10 cellular contexts compared by ENCODE assay signal in the genomic region with DNA sequence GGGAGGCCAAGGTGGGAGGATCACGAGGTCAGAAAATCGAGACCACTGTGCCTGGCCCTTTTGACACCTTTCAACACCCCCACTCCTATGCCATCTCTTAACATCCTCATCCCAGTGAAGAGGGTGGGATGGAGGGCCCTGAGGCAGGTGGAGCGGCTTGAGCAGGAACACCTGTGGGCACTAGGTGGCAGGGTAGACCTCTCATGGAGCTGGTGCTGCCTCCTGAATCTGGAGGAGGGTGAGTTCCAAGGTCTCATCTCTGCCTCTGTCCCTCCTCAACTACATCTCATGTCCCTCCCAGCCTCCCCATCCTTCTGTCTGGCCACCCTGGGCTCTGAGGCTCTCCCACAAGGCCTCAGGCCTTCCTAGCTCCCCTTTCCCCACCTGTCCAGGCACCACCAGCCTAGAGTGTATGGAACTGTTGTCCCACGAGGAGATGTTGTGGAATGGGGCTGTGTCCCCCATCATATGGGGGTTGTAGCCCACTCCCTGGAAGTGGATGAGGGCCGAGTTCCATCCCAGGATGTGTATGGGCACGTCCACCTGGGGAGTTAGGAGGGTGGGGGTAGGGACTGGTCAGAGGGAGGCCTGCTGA. TPM values are rescaled to one million over a fixed set of nuclear protein-coding genes. Genes with fewer than 3 reads are reported as not detected.
DNase-seq lines count a peak whose midpoint lies in the region; ATAC-seq, FAIRE-seq and TF ChIP-seq lines count a peak whose summit lies in the region.
"Had no signal": no experiment of that assay in that cellular context is flagged by ENCODE, and none has a peak within 500 bp of the region (broad histone marks: within the 10 kb centered on the region; RNA-seq: fewer than 3 reads in every experiment).

No MANE protein-coding gene starts in this region.

- ATAC-seq in left lobe of liver = peak; percentile 94
- no peak for ATAC-seq in HG03460 (IDR thresholded peaks at IDR 0.05; ENCODE audit: unreplicated experiment)
- ATAC-seq in gastroesophageal sphincter = no peak
- no peak for ATAC-seq in GM19452 (IDR thresholded peaks at IDR 0.05; ENCODE audit: unreplicated experiment)

- no peak for TF ChIP-seq CTCF in gastroesophageal sphincter (IDR thresholded peaks at IDR 0.05)

- H3K36me3 ChIP-seq in effector memory CD4-positive, alpha-beta T cell (ENCODE audit: control insufficient read depth, insufficient read depth, low read length) = no peaks in the 10 kb centered on the region
- H3K36me3 ChIP-seq in gastroesophageal sphincter = no peaks in the 10 kb centered on the region

- DNase-seq in COR-L47 (lab: John Stamatoyannopoulos, UW) = peak; percentile 68
- DNase-seq in GM18507 (ENCODE audit: extremely low spot score, insufficient read length, low read depth) = peak; percentile 35
- DNase-seq in SK-N-DZ (ENCODE audit: low spot score) = peak; percentile 45
- DNase-seq in left lobe of liver (ENCODE audit: low spot score) = no peak
- DNase-seq in effector memory CD4-positive, alpha-beta T cell = no peak
- DNase-seq: effector CD4-positive, alpha-beta T cell had no signal

- H3K27me3 ChIP-seq in effector memory CD4-positive, alpha-beta T cell (replicated peaks; ENCODE audit: control insufficient read depth, insufficient read depth, low read length, poor library complexity, severe bottlenecking) = peaks cover 11% of the 10 kb centered on the region
- peaks cover 76% of the 10 kb centered on the region for H3K27me3 ChIP-seq in gastroesophageal sphincter

- H3K4me3 ChIP-seq in effector memory CD4-positive, alpha-beta T cell (ENCODE audit: insufficient read depth, low read depth, low read length, poor library complexity, severe bottlenecking) = no peak overlapping the region
- H3K4me3 ChIP-seq in gastroesophageal sphincter = no peak overlapping the region

- 8 to 47% methylated on average over 2 of the region's 6 CpGs for WGBS in gastroesophageal sphincter (ENCODE audit: low coverage in 1 of 2), 2 donors

- no peaks in the 10 kb centered on the region for H3K4me1 ChIP-seq in effector memory CD4-positive, alpha-beta T cell (ENCODE audit: control insufficient read depth, insufficient read depth, low read length, poor library complexity, severe bottlenecking)
- no peaks in the 10 kb centered on the region for H3K4me1 ChIP-seq in gastroesophageal sphincter

- no peak overlapping the region for H3K27ac ChIP-seq in effector memory CD4-positive, alpha-beta T cell (ENCODE audit: insufficient read depth, low read length, poor library complexity, severe bottlenecking)
- H3K27ac ChIP-seq in gastroesophageal sphincter = no peak overlapping the region

- peak; percentile 68 for FAIRE-seq in GM18507 (lab: Jason Lieb, UNC)

- H3K9me3 ChIP-seq in effector memory CD4-positive, alpha-beta T cell (ENCODE audit: control insufficient read depth, low read length) = no peaks in the 10 kb centered on the region
- H3K9me3 ChIP-seq in gastroesophageal sphincter = no peaks in the 10 kb centered on the region

- TF ChIP-seq POLR2A in gastroesophageal sphincter (IDR thresholded peaks at IDR 0.05) = no peak

- no peak for TF ChIP-seq EP300 in gastroesophageal sphincter (IDR thresholded peaks at IDR 0.05)

RNA-seq across cellular contexts. Expression of gene CRYBA2, which starts 17.0 kb away (rescaled TPM):
- 7.3 and 18.8 TPM in 2 replicates for polyA plus RNA-seq in SK-N-DZ (2014; cell fraction: cytosol; rRNA removed)
- 9.5 and 10.8 TPM in 2 replicates for polyA plus RNA-seq in SK-N-DZ (2014; cell fraction: nucleus; rRNA removed)
- total RNA-seq in left lobe of liver (not detected), gastroesophageal sphincter (not detected)
- polyA plus RNA-seq: IgD-negative memory B cell had no signal

RNA-seq across cellular contexts. Expression of gene FEV, which starts 25.3 kb away (rescaled TPM):
- 21.6 and 28.6 TPM in 2 replicates for polyA plus RNA-seq in SK-N-DZ (2014; cell fraction: cytosol; rRNA removed)
- 15.0 and 22.8 TPM in 2 replicates for polyA plus RNA-seq in SK-N-DZ (2014; cell fraction: nucleus; rRNA removed)
- total RNA-seq in left lobe of liver (not detected), gastroesophageal sphincter (not detected)
- polyA plus RNA-seq: IgD-negative memory B cell had no signal

RNA-seq across cellular contexts. Expression of gene CFAP65, which starts 31.1 kb away (rescaled TPM):
- not detected in 2 replicates for polyA plus RNA-seq in SK-N-DZ (2014; cell fraction: cytosol; rRNA removed)
- polyA plus RNA-seq in SK-N-DZ (2014; cell fraction: nucleus; rRNA removed) = 0.15 TPM in 1 of 2 replicates, not detected in the other
- total RNA-seq in left lobe of liver (0.05 TPM), gastroesophageal sphincter (not detected)
- polyA plus RNA-seq: IgD-negative memory B cell had no signal

RNA-seq across cellular contexts. Expression of gene IHH, which starts 50.5 kb away (rescaled TPM):
- polyA plus RNA-seq in SK-N-DZ (2014; cell fraction: cytosol; rRNA removed) = 0.03 and 0.20 TPM in 2 replicates
- 0.15 TPM in 1 of 2 replicates, not detected in the other for polyA plus RNA-seq in SK-N-DZ (2014; cell fraction: nucleus; rRNA removed)
- total RNA-seq in left lobe of liver = 4.9 TPM
- under 1 TPM in 1 of 4 donors, not detected in 3; 0.23 TPM for total RNA-seq in gastroesophageal sphincter
- polyA plus RNA-seq: IgD-negative memory B cell had no signal

RNA-seq across cellular contexts. Expression of gene CDK5R2, which starts 50.8 kb away (rescaled TPM):
- 4.2 TPM in 2 replicates for polyA plus RNA-seq in SK-N-DZ (2014; cell fraction: cytosol; rRNA removed)
- 2.1 and 4.6 TPM in 2 replicates for polyA plus RNA-seq in SK-N-DZ (2014; cell fraction: nucleus; rRNA removed)
- total RNA-seq in left lobe of liver = not detected
- total RNA-seq in gastroesophageal sphincter = under 1 TPM in 2 of 4 donors, not detected in 2; 0.27 to 0.35 TPM
- polyA plus RNA-seq: IgD-negative memory B cell had no signal

Comparison
In these comparisons a context has a peak if more than half of its experiments do, and no peak if none do; other contexts are left out.
1. DNase-seq: peak in COR-L47 (single experiment), GM18507 (single experiment) and SK-N-DZ (single experiment); none in left lobe of liver (single experiment) and effector memory CD4-positive, alpha-beta T cell (0 of 3).